ENCODE assay signal across 13 cellular contexts in genomic region chr19:14514215-14514871, GRCh38. TPM values are rescaled to one million over a fixed set of nuclear protein-coding genes. Genes with fewer than 3 reads are reported as not detected.
A peak's percentile ranks its signal among the peaks of the same experiment; 100 is the strongest.
DNase-seq lines count a peak whose midpoint lies in the region; ATAC-seq and TF ChIP-seq lines count a peak whose summit lies in the region.
"Had no signal": no experiment of that assay in that cellular context is flagged by ENCODE, and none has a peak within 500 bp of the region (broad histone marks: within the 10 kb centered on the region; RNA-seq: fewer than 3 reads in every experiment).

No MANE protein-coding gene starts in this region.

- H3K9me3 Mint-ChIP-seq in CD8-positive, alpha-beta T cell = no peaks in the 10 kb centered on the region
- H3K9me3 Mint-ChIP-seq in nephron progenitor cell = no peaks in the 10 kb centered on the region
- H3K9me3 Mint-ChIP-seq: endodermal cell had no signal

- H3K4me1 ChIP-seq in CD8-positive, alpha-beta T cell (ENCODE audit: insufficient read depth, low read length) = peaks cover 41% of the 10 kb centered on the region
- H3K4me1 ChIP-seq in endocrine pancreas (ENCODE audit: control insufficient read depth, insufficient read depth, low read length) = no peaks in the 10 kb centered on the region

- ATAC-seq in CD8-positive, alpha-beta T cell = no peak

- in situ Hi-C loops in ACHN (cut with HindIII; ENCODE audit: low pct_ligation_motif_present, low pct_unique_long_range_greater_than_20kb, low sequenced_read_pairs) = no loop called here

- TF ChIP-seq CTCF in CD8-positive, alpha-beta T cell (IDR thresholded peaks at IDR 0.05) = no peak
- TF ChIP-seq CTCF in RWPE1 (conservative IDR thresholded peaks at IDR 0.05; ENCODE audit: low read depth) = no peak
- no peak for TF ChIP-seq CTCF in nephron progenitor cell (IDR thresholded peaks at IDR 0.05)
- no peak for TF ChIP-seq CTCF in GM10248 (IDR thresholded peaks at IDR 0.05; ENCODE audit: control extremely low read depth, extremely low read depth, low read depth, missing control alignments)

- no peak overlapping the region for H3K4me3 ChIP-seq in CD8-positive, alpha-beta T cell (ENCODE audit: low read depth, low read length)
- H3K4me3 ChIP-seq in endocrine pancreas (ENCODE audit: control insufficient read depth, insufficient read depth, low read length) = peak overlapping the region; percentile 94
- H3K4me3 ChIP-seq in H7 (ENCODE audit: insufficient read depth, low read depth, low read length) = no peak overlapping the region

- H3K27ac Mint-ChIP-seq in CD8-positive, alpha-beta T cell = peak overlapping the region; percentile 87
- peak overlapping the region; percentile 36 for H3K27ac Mint-ChIP-seq in nephron progenitor cell
- H3K27ac Mint-ChIP-seq: endodermal cell had no signal

- H3K36me3 Mint-ChIP-seq in CD8-positive, alpha-beta T cell = peaks cover 47% of the 10 kb centered on the region
- H3K36me3 Mint-ChIP-seq in nephron progenitor cell (ENCODE audit: low read depth) = peaks cover 35% of the 10 kb centered on the region

- peak overlapping the region; percentile 92 for H3K4me3 Mint-ChIP-seq in CD8-positive, alpha-beta T cell
- H3K4me3 Mint-ChIP-seq in nephron progenitor cell = peak overlapping the region; percentile 93

- H3K27me3 ChIP-seq in CD8-positive, alpha-beta T cell (ENCODE audit: insufficient read depth, low read length) = no peaks in the 10 kb centered on the region
- H3K27me3 ChIP-seq in endocrine pancreas (ENCODE audit: control insufficient read depth, insufficient read depth, low read length) = no peaks in the 10 kb centered on the region
- H3K27me3 ChIP-seq in H7 (ENCODE audit: control insufficient read depth, insufficient read depth, low read length) = no peaks in the 10 kb centered on the region

- DNase-seq in CD8-positive, alpha-beta T cell = no peak
- DNase-seq in RWPE1 (ENCODE audit: low spot score) = no peak
- no peak for DNase-seq in nephron progenitor cell
- DNase-seq in DMS153 treated with DMSO at 0.1 percent for 48 hours (lab: John Stamatoyannopoulos, UW; ENCODE audit: unreplicated experiment) = no peak
- no peak for DNase-seq in GM10248 (ENCODE audit: extremely low spot score)
- DNase-seq in ACHN = no peak
- no peak for DNase-seq in H7
- DNase-seq: amniotic stem cell; endodermal cell; NCI-H2107; stimulated activated CD4-positive, alpha-beta T cell treated with anti-CD3 and anti-CD28 coated beads, Interleukin-15, amount 100 ng/mL, for 24 hours had no signal

- no peak overlapping the region for H3K9ac ChIP-seq in endocrine pancreas (ENCODE audit: control insufficient read depth, insufficient read depth, low read length)

- no peak overlapping the region for H3K27ac ChIP-seq in CD8-positive, alpha-beta T cell (ENCODE audit: low read depth, low read length)
- H3K27ac ChIP-seq in RWPE1 = peak overlapping the region; percentile 100
- H3K27ac ChIP-seq: VCaP had no signal

- intact Hi-C loops in CD8-positive, alpha-beta T cell (cut with DNase I, micrococcal nuclease) = no loop called here

- H3K4me1 Mint-ChIP-seq in CD8-positive, alpha-beta T cell (ENCODE audit: low read depth) = peaks cover 52% of the 10 kb centered on the region
- peaks cover 68% of the 10 kb centered on the region for H3K4me1 Mint-ChIP-seq in nephron progenitor cell

- POLR2A ChIA-PET in CD8-positive, alpha-beta T cell (lab: Charles Lee) = interaction anchor here (0.9 to 5.3 kb wide), 2 partner anchors 8 to 16 kb away, joined by 4 to 133 read pairs; no protein-coding TSS in a partner anchor
- POLR2A ChIA-PET in RWPE1 (lab: Yijun Ruan, JAX; ENCODE audit: low non-redundant PET) (interaction anchor here (0.6 kb wide), 2 partner anchors 9 to 15 kb away, joined by 3 to 6 read pairs; no protein-coding TSS in a partner anchor), GM10248 (lab: Yijun Ruan, JAX) (interaction anchor here (0.8 kb wide), 1 partner anchor 99 kb away, joined by 3 read pairs; no protein-coding TSS in a partner anchor)

- H3K9me3 ChIP-seq in CD8-positive, alpha-beta T cell (ENCODE audit: low read length) = no peaks in the 10 kb centered on the region
- no peaks in the 10 kb centered on the region for H3K9me3 ChIP-seq in endocrine pancreas (ENCODE audit: control insufficient read depth, low read length)

- CTCF ChIA-PET in CD8-positive, alpha-beta T cell (lab: Charles Lee) = interaction anchor here (1.3 to 3.8 kb wide), 4 partner anchors 10 to 57 kb away, joined by 3 to 14 read pairs (median 6); partner anchors contain the start of gene NDUFB7
- CTCF ChIA-PET in RWPE1 (lab: Yijun Ruan, JAX) (no interaction called here), GM10248 (lab: Yijun Ruan, JAX) (interaction anchor here (0.7 to 2.2 kb wide), 3 partner anchors 9 to 12 kb away, joined by 3 to 6 read pairs (median 6); no protein-coding TSS in a partner anchor)

- no peaks in the 10 kb centered on the region for H3K27me3 Mint-ChIP-seq in CD8-positive, alpha-beta T cell (ENCODE audit: low read depth)
- peaks cover 3% of the 10 kb centered on the region for H3K27me3 Mint-ChIP-seq in nephron progenitor cell (ENCODE audit: low read depth, poor library complexity)

- H3K36me3 ChIP-seq in CD8-positive, alpha-beta T cell (ENCODE audit: insufficient read depth, low read length) = peaks cover 36% of the 10 kb centered on the region
- H3K36me3 ChIP-seq in endocrine pancreas (ENCODE audit: control insufficient read depth, insufficient read depth, low read length) (peaks cover 21% of the 10 kb centered on the region), H7 (replicated peaks; ENCODE audit: control insufficient read depth, insufficient read depth, low read length) (peaks cover 20% of the 10 kb centered on the region)

RNA-seq across cellular contexts. Expression of gene DNAJB1, which starts 3.9 kb away (rescaled TPM):
- 100 to 1,000 TPM; 963 to 995 TPM for total RNA-seq in CD8-positive, alpha-beta T cell
- total RNA-seq in H7 (2014; rRNA removed; shearing (Covaris generic)) = 44.6 and 46.9 TPM in 2 replicates

RNA-seq across cellular contexts. Expression of gene TECR, which starts 15.1 kb away (rescaled TPM):
- total RNA-seq in CD8-positive, alpha-beta T cell = 100 to 1,000 TPM; 300 to 325 TPM
- 88.2 and 99.4 TPM in 2 replicates for total RNA-seq in H7 (2014; rRNA removed; shearing (Covaris generic))

RNA-seq across cellular contexts. Expression of gene GIPC1, which starts 18.4 kb away (rescaled TPM):
- 10 to 100 TPM; 15.6 to 16.0 TPM for total RNA-seq in CD8-positive, alpha-beta T cell
- total RNA-seq in H7 (2014; rRNA removed; shearing (Covaris generic)) = 97.8 and 116 TPM in 2 replicates

RNA-seq across cellular contexts. Expression of gene PTGER1, which starts 39.2 kb away (rescaled TPM):
- under 1 TPM in 1 of 2 experiments, not detected in 1; 0.22 TPM for total RNA-seq in CD8-positive, alpha-beta T cell
- 0.22 and 0.35 TPM in 2 replicates for total RNA-seq in H7 (2014; rRNA removed; shearing (Covaris generic))

RNA-seq across cellular contexts. Expression of gene NDUFB7, which starts 57.5 kb away (rescaled TPM):
- 10 to 100 TPM; 27.8 to 34.3 TPM for total RNA-seq in CD8-positive, alpha-beta T cell
- 332 and 343 TPM in 2 replicates for total RNA-seq in H7 (2014; rRNA removed; shearing (Covaris generic))

Comparison
In these comparisons a context has a peak if more than half of its experiments do, and no peak if none do; other contexts are left out.
1. RNA of gene DNAJB1, which starts 3.9 kb away (total RNA-seq): 963 to 995 TPM in CD8-positive, alpha-beta T cell; 44.6 to 46.9 TPM in H7; every median in the first group is over 10 times any median in the second.